In the genomic region with DNA sequence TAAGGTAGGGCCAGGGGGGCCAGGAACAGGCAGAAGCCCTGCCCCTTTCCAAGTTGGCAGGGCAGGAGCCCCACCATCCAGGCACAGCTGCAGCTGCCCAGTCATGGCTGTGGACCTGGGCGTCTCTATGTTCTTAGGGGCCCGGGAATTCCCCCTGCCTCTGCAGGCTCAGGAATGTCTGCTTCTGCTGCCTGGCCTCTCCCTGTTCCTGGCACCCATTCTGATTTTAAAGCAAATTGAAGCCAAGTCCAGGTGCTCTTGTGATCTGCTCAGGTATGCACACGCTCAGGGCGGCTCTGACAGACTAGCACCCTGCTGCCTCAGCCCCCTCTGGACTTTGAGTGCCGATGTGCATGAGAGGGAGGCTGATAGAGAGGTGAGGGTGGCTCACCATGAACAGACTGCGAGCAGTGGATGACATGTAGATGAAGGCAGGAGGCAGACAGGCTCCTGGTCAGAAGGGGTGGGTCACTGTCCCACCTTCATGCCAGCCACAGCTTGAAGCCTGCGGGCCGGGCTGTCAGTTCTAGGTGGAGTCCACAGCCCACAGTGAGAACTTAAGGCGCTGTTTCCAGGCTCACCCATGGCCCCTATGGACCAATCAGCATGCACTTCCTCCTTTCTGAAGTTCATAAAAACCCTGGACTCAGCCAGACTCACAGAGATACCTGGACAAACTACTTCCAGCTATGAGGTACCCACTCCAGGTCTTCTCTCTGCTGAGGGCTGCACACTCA, we compare ENCODE assay signal across 1 cellular context.
TF ChIP-seq lines count a peak whose summit lies in the region.

No MANE protein-coding gene starts in this region.

TF ChIP-seq in HepG2, 621 proteins besides CTCF, POLR2A, EP300 and RAD21:
- no peak for TF ChIP-seq ZNF768 (CRISPR knock-in tag; IDR thresholded peaks at IDR 0.05)
- TF ChIP-seq, protein P1, sequence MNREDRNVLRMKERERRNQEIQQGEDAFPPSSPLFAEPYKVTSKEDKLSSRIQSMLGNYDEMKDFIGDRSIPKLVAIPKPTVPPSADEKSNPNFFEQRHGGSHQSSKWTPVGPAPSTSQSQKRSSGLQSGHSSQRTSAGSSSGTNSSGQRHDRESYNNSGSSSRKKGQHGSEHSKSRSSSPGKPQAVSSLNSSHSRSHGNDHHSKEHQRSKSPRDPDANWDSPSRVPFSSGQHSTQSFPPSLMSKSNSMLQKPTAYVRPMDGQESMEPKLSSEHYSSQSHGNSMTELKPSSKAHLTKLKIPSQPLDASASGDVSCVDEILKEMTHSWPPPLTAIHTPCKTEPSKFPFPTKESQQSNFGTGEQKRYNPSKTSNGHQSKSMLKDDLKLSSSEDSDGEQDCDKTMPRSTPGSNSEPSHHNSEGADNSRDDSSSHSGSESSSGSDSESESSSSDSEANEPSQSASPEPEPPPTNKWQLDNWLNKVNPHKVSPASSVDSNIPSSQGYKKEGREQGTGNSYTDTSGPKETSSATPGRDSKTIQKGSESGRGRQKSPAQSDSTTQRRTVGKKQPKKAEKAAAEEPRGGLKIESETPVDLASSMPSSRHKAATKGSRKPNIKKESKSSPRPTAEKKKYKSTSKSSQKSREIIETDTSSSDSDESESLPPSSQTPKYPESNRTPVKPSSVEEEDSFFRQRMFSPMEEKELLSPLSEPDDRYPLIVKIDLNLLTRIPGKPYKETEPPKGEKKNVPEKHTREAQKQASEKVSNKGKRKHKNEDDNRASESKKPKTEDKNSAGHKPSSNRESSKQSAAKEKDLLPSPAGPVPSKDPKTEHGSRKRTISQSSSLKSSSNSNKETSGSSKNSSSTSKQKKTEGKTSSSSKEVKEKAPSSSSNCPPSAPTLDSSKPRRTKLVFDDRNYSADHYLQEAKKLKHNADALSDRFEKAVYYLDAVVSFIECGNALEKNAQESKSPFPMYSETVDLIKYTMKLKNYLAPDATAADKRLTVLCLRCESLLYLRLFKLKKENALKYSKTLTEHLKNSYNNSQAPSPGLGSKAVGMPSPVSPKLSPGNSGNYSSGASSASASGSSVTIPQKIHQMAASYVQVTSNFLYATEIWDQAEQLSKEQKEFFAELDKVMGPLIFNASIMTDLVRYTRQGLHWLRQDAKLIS (CRISPR knock-in tag; IDR thresholded peaks at IDR 0.05) = no peak
- no peak for TF ChIP-seq ZNF607 (CRISPR knock-in tag; IDR thresholded peaks at IDR 0.05; ENCODE audit: borderline replicate concordance)
- no peak for TF ChIP-seq HES4 (CRISPR knock-in tag; IDR thresholded peaks at IDR 0.05; ENCODE audit: borderline replicate concordance)
- TF ChIP-seq FOSL2 (CRISPR knock-in tag; IDR thresholded peaks at IDR 0.05) = no peak
- TF ChIP-seq ZNF282 (IDR thresholded peaks at IDR 0.05; ENCODE audit: partially characterized antibody) = no peak
- no peak for TF ChIP-seq PAWR (CRISPR knock-in tag; IDR thresholded peaks at IDR 0.05; ENCODE audit: borderline replicate concordance)
- TF ChIP-seq, protein P2, sequence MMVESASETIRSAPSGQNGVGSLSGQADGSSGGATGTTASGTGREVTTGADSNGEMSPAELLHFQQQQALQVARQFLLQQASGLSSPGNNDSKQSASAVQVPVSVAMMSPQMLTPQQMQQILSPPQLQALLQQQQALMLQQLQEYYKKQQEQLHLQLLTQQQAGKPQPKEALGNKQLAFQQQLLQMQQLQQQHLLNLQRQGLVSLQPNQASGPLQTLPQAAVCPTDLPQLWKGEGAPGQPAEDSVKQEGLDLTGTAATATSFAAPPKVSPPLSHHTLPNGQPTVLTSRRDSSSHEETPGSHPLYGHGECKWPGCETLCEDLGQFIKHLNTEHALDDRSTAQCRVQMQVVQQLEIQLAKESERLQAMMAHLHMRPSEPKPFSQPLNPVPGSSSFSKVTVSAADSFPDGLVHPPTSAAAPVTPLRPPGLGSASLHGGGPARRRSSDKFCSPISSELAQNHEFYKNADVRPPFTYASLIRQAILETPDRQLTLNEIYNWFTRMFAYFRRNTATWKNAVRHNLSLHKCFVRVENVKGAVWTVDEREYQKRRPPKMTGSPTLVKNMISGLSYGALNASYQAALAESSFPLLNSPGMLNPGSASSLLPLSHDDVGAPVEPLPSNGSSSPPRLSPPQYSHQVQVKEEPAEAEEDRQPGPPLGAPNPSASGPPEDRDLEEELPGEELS (CRISPR knock-in tag; IDR thresholded peaks at IDR 0.05) = no peak
- no peak for TF ChIP-seq ZNF678 (CRISPR knock-in tag; IDR thresholded peaks at IDR 0.05)
- TF ChIP-seq, protein P3, sequence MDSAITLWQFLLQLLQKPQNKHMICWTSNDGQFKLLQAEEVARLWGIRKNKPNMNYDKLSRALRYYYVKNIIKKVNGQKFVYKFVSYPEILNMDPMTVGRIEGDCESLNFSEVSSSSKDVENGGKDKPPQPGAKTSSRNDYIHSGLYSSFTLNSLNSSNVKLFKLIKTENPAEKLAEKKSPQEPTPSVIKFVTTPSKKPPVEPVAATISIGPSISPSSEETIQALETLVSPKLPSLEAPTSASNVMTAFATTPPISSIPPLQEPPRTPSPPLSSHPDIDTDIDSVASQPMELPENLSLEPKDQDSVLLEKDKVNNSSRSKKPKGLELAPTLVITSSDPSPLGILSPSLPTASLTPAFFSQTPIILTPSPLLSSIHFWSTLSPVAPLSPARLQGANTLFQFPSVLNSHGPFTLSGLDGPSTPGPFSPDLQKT (CRISPR knock-in tag; IDR thresholded peaks at IDR 0.05; ENCODE audit: borderline replicate concordance) = no peak
- TF ChIP-seq SP5 (CRISPR knock-in tag; IDR thresholded peaks at IDR 0.05; ENCODE audit: borderline replicate concordance, low read depth) = no peak
- TF ChIP-seq YY1 (IDR thresholded peaks at IDR 0.05; ENCODE audit: insufficient read depth, insufficient replicate concordance, low read depth, low read length) = no peak
- TF ChIP-seq HIVEP1 (CRISPR knock-in tag; IDR thresholded peaks at IDR 0.05) = no peak
- TF ChIP-seq, protein P4, sequence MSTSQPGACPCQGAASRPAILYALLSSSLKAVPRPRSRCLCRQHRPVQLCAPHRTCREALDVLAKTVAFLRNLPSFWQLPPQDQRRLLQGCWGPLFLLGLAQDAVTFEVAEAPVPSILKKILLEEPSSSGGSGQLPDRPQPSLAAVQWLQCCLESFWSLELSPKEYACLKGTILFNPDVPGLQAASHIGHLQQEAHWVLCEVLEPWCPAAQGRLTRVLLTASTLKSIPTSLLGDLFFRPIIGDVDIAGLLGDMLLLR (CRISPR knock-in tag; IDR thresholded peaks at IDR 0.05) = no peak
- TF ChIP-seq SETDB1 (CRISPR knock-in tag; IDR thresholded peaks at IDR 0.05; ENCODE audit: borderline replicate concordance) = no peak
- no peak for TF ChIP-seq ZNF672 (CRISPR knock-in tag; IDR thresholded peaks at IDR 0.05)
- TF ChIP-seq, protein P5, sequence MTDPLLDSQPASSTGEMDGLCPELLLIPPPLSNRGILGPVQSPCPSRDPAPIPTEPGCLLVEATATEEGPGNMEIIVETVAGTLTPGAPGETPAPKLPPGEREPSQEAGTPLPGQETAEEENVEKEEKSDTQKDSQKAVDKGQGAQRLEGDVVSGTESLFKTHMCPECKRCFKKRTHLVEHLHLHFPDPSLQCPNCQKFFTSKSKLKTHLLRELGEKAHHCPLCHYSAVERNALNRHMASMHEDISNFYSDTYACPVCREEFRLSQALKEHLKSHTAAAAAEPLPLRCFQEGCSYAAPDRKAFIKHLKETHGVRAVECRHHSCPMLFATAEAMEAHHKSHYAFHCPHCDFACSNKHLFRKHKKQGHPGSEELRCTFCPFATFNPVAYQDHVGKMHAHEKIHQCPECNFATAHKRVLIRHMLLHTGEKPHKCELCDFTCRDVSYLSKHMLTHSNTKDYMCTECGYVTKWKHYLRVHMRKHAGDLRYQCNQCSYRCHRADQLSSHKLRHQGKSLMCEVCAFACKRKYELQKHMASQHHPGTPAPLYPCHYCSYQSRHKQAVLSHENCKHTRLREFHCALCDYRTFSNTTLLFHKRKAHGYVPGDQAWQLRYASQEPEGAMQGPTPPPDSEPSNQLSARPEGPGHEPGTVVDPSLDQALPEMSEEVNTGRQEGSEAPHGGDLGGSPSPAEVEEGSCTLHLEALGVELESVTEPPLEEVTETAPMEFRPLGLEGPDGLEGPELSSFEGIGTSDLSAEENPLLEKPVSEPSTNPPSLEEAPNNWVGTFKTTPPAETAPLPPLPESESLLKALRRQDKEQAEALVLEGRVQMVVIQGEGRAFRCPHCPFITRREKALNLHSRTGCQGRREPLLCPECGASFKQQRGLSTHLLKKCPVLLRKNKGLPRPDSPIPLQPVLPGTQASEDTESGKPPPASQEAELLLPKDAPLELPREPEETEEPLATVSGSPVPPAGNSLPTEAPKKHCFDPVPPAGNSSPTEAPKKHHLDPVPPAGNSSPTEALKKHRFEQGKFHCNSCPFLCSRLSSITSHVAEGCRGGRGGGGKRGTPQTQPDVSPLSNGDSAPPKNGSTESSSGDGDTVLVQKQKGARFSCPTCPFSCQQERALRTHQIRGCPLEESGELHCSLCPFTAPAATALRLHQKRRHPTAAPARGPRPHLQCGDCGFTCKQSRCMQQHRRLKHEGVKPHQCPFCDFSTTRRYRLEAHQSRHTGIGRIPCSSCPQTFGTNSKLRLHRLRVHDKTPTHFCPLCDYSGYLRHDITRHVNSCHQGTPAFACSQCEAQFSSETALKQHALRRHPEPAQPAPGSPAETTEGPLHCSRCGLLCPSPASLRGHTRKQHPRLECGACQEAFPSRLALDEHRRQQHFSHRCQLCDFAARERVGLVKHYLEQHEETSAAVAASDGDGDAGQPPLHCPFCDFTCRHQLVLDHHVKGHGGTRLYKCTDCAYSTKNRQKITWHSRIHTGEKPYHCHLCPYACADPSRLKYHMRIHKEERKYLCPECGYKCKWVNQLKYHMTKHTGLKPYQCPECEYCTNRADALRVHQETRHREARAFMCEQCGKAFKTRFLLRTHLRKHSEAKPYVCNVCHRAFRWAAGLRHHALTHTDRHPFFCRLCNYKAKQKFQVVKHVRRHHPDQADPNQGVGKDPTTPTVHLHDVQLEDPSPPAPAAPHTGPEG (CRISPR knock-in tag; IDR thresholded peaks at IDR 0.05) = no peak
- no peak for TF ChIP-seq ZKSCAN8 (CRISPR knock-in tag; IDR thresholded peaks at IDR 0.05; ENCODE audit: borderline replicate concordance)
- TF ChIP-seq, protein P6, sequence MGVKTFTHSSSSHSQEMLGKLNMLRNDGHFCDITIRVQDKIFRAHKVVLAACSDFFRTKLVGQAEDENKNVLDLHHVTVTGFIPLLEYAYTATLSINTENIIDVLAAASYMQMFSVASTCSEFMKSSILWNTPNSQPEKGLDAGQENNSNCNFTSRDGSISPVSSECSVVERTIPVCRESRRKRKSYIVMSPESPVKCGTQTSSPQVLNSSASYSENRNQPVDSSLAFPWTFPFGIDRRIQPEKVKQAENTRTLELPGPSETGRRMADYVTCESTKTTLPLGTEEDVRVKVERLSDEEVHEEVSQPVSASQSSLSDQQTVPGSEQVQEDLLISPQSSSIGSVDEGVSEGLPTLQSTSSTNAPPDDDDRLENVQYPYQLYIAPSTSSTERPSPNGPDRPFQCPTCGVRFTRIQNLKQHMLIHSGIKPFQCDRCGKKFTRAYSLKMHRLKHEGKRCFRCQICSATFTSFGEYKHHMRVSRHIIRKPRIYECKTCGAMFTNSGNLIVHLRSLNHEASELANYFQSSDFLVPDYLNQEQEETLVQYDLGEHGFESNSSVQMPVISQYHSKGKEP (CRISPR knock-in tag; IDR thresholded peaks at IDR 0.05) = no peak
- TF ChIP-seq TCF12 (IDR thresholded peaks at IDR 0.05) = no peak
- no peak for TF ChIP-seq TCF12 (CRISPR knock-in tag; IDR thresholded peaks at IDR 0.05)
TF ChIP-seq in HepG2: peak in this region for 0.
